ENCODE assay signal across 1 cellular context in genomic region chr18:73407506-73407905, GRCh38.
TF ChIP-seq lines count a peak whose summit lies in the region.

No MANE protein-coding gene starts in this region.

TF ChIP-seq in H1, 55 proteins besides CTCF, POLR2A, EP300 and RAD21 (continued from another document):
- TF ChIP-seq CBX5 (IDR thresholded peaks at IDR 0.05; ENCODE audit: low read depth, low read length) (no peak), SIN3A (conservative IDR thresholded peaks at IDR 0.05 in 1 of 2, IDR thresholded peaks at IDR 0.05 in 1 of 2; ENCODE audit: low read depth in 1 of 2, low read length in 2 of 2) (no peak)
